7 cellular contexts compared by ENCODE assay signal in the genomic region with DNA sequence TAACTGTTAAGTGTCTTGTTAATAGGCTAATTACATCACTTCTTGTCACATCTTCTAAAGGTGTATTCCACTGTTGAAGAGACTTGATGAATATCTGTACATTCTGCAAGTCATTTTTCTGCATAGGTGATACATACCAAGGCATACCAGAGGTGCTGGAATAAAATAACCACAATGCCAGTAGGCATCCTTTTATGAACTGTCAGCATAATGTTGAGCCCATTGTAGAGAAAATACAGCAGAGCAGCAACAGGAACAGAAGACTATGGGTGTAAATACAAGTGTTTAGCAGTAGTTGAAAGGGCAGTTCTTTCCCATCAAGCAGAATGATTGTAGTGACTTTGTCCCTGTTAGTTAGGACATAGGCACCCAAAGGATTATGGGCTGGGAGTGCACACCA.
"Had no signal": no experiment of that assay in that cellular context is flagged by ENCODE, and none has a peak within 500 bp of the region (broad histone marks: within the 10 kb centered on the region; RNA-seq: fewer than 3 reads in every experiment).

No MANE protein-coding gene starts in this region.

- H3K4me3 ChIP-seq: K562 had no signal

- H3K27ac ChIP-seq: HL-60, KMS-11 had no signal

- H3K4me3 Mint-ChIP-seq: IgD-negative memory B cell had no signal

- H3K9me3 Mint-ChIP-seq: IgD-negative memory B cell had no signal

- H3K4me1 Mint-ChIP-seq: IgD-negative memory B cell had no signal

- H3K27ac Mint-ChIP-seq: IgD-negative memory B cell had no signal

- ATAC-seq: K562 had no signal

- H3K27me3 Mint-ChIP-seq: IgD-negative memory B cell had no signal

- DNase-seq: KBM-7, KG1 had no signal

- H3K4me2 ChIP-seq: KMS-11 had no signal

- FAIRE-seq: HTR-8/SVneo, K562 had no signal

- H3K9ac ChIP-seq: KMS-11 had no signal
